ENCODE assay signal across 8 cellular contexts in genomic region chr3:107523361-107524213, GRCh38. TPM values are rescaled to one million over a fixed set of nuclear protein-coding genes. Genes with fewer than 3 reads are reported as not detected.
DNase-seq lines count a peak whose midpoint lies in the region; ATAC-seq and TF ChIP-seq lines count a peak whose summit lies in the region.

No MANE protein-coding gene starts in this region.

- H2AFZ ChIP-seq in mesenchymal stem cell (ENCODE audit: low read depth, low read length): no peak overlapping the region

- 0 to 2% methylated on average over 7 to 53 of the region's 54 CpGs for WGBS in endodermal cell (ENCODE audit: insufficient coverage in 1 of 2, insufficient read length in 1 of 2), 2 experiments
- under 1% methylated on average over 29 of the region's 54 CpGs for WGBS in mesenchymal stem cell

- H4K8ac ChIP-seq in mesenchymal stem cell (ENCODE audit: low read length): peak overlapping the region; percentile 60

- peak overlapping the region; percentile 92 for H3K4me3 Mint-ChIP-seq in endodermal cell

- peak overlapping the region; percentile 89 for H3K27ac Mint-ChIP-seq in endodermal cell

- H3K9me3 Mint-ChIP-seq in endodermal cell: no peaks in the 10 kb centered on the region

- H3K27me3 Mint-ChIP-seq in endodermal cell (ENCODE audit: insufficient read depth): peaks cover 15% of the 10 kb centered on the region

- H2BK12ac ChIP-seq in mesenchymal stem cell (ENCODE audit: low read length in 2 of 2): peak overlapping the region in 1 of 2 experiments; percentile 7

- peak overlapping the region; percentile 39 for H4K91ac ChIP-seq in mesenchymal stem cell (ENCODE audit: low read length)

- DNase-seq in ACHN: peak; percentile 39
- DNase-seq in NCI-H526 treated with DMSO at 0.1 percent for 48 hours (lab: John Stamatoyannopoulos, UW): peak; percentile 67
- DNase-seq in activated CD8-positive, alpha-beta memory T cell treated with anti-CD3 and anti-CD28 coated beads for 48 hours (ENCODE audit: low read depth in 2 of 3, low spot score in 2 of 3): peak; percentile 18 to 40 (median 31)
- peak; percentile 85 for DNase-seq in endodermal cell
- peak; percentile 74 for DNase-seq in mesenchymal stem cell
- DNase-seq in stimulated activated CD8-positive, alpha-beta memory T cell treated with anti-CD3 and anti-CD28 coated beads, Interleukin-2, amount 100 ng/mL, for 48 hours (ENCODE audit: low read depth in 2 of 2): peak; percentile 31 to 36

- no peaks in the 10 kb centered on the region for H3K9me3 ChIP-seq in endodermal cell (ENCODE audit: control insufficient read depth, low read length)
- no peaks in the 10 kb centered on the region for H3K9me3 ChIP-seq in mesenchymal stem cell (ENCODE audit: control insufficient read depth, low read length)

- no peak for TF ChIP-seq CTCF in endodermal cell (conservative IDR thresholded peaks at IDR 0.05)

- H3K4ac ChIP-seq in mesenchymal stem cell (ENCODE audit: low read depth in 1 of 2, low read length in 2 of 2): peak overlapping the region in 1 of 2 experiments; percentile 32

- no peak overlapping the region for H2BK15ac ChIP-seq in mesenchymal stem cell (ENCODE audit: low read depth, poor library complexity, severe bottlenecking)

- H3K4me2 ChIP-seq in mesenchymal stem cell (ENCODE audit: low read length, poor library complexity, severe bottlenecking): peak overlapping the region; percentile 78

- H3K4me1 ChIP-seq in endodermal cell (ENCODE audit: control insufficient read depth, insufficient read depth, low read length) (no peaks in the 10 kb centered on the region), mesenchymal stem cell (ENCODE audit: control insufficient read depth, insufficient read depth, low read depth, low read length) (no peaks in the 10 kb centered on the region)

- no peaks in the 10 kb centered on the region for H3K36me3 ChIP-seq in endodermal cell (ENCODE audit: control insufficient read depth, insufficient read depth, low read length)
- H3K36me3 ChIP-seq in mesenchymal stem cell (ENCODE audit: control insufficient read depth in 1 of 2, insufficient read depth in 2 of 2, low read depth in 1 of 2, low read length in 2 of 2): no peaks in the 10 kb centered on the region

- in situ Hi-C loops in ACHN (cut with HindIII; ENCODE audit: low pct_ligation_motif_present, low pct_unique_long_range_greater_than_20kb, low sequenced_read_pairs): no loop called here

- H3K23ac ChIP-seq in mesenchymal stem cell (ENCODE audit: low read length in 2 of 2): peak overlapping the region in 1 of 2 experiments; percentile 84

- ATAC-seq in GM18517 (IDR thresholded peaks at IDR 0.05; ENCODE audit: unreplicated experiment) (peak; percentile 17), HG03039 (IDR thresholded peaks at IDR 0.05; ENCODE audit: unreplicated experiment) (peak; percentile 25)

- H3K79me1 ChIP-seq in mesenchymal stem cell (replicated peaks; ENCODE audit: low read length, poor library complexity, severe bottlenecking): peaks cover 9% of the 10 kb centered on the region

- H3K27me3 ChIP-seq in endodermal cell (ENCODE audit: control insufficient read depth, insufficient read depth, low read length, poor library complexity, severe bottlenecking) (no peaks in the 10 kb centered on the region), mesenchymal stem cell (ENCODE audit: control insufficient read depth in 1 of 2, insufficient read depth in 1 of 2, low read length in 2 of 2) (no peaks in the 10 kb centered on the region)

- H3K27ac ChIP-seq in endodermal cell (ENCODE audit: low read depth, low read length) (peak overlapping the region; percentile 82), mesenchymal stem cell (ENCODE audit: low read length, poor library complexity, severe bottlenecking) (peak overlapping the region; percentile 86)

- H2BK120ac ChIP-seq in mesenchymal stem cell (ENCODE audit: low read depth, low read length): peak overlapping the region; percentile 95

- peak overlapping the region in 1 of 2 experiments; percentile 51 for H3K14ac ChIP-seq in mesenchymal stem cell (ENCODE audit: low read length in 2 of 2)

- peak overlapping the region; percentile 98 for H3K4me3 ChIP-seq in endodermal cell (ENCODE audit: low read length)
- peak overlapping the region; percentile 69 to 97 for H3K4me3 ChIP-seq in mesenchymal stem cell (ENCODE audit: insufficient read depth in 1 of 2, low read depth in 1 of 2, low read length in 2 of 2)

- peak overlapping the region; percentile 46 for H2BK5ac ChIP-seq in mesenchymal stem cell (ENCODE audit: low read depth, low read length, poor library complexity, severe bottlenecking)

- peaks cover 11% of the 10 kb centered on the region for H3K4me1 Mint-ChIP-seq in endodermal cell

- H3K18ac ChIP-seq in mesenchymal stem cell (ENCODE audit: low read depth in 1 of 2, low read length in 2 of 2): peak overlapping the region; percentile 63 to 91

- no peak overlapping the region for H2AK5ac ChIP-seq in mesenchymal stem cell (ENCODE audit: low read length, severe bottlenecking)

- H3K9ac ChIP-seq in endodermal cell (ENCODE audit: extremely low read depth, low read length, poor library complexity, severe bottlenecking) (peak overlapping the region; percentile 79), mesenchymal stem cell (ENCODE audit: low read length) (peak overlapping the region; percentile 91)

- peaks cover 5% of the 10 kb centered on the region for H3K36me3 Mint-ChIP-seq in endodermal cell (ENCODE audit: low read depth)

RNA-seq across cellular contexts. Expression of gene BBX, which starts 0.8 kb away (rescaled TPM):
- total RNA-seq in endodermal cell: 10 to 100 TPM; 34.2 to 41.2 TPM
- 40.5 TPM for polyA plus RNA-seq in endodermal cell (2013, experiment 1 of 2)
- 49.5 TPM for polyA plus RNA-seq in endodermal cell (2013, experiment 2 of 2)
- 37.7 TPM for polyA plus RNA-seq in mesenchymal stem cell (2013, experiment 1 of 2)
- 38.4 TPM for polyA plus RNA-seq in mesenchymal stem cell (2013, experiment 2 of 2)

Comparison
In these comparisons a context has a peak if more than half of its experiments do, and no peak if none do; other contexts are left out.
1. Peak in every context shown above with its lines: DNase-seq, ATAC-seq, H3K4me3 ChIP-seq and H3K27ac ChIP-seq.
2. DNase-seq: peak in every context shown above with its lines; median percentile 85 in endodermal cell; 74 in mesenchymal stem cell; 67 in NCI-H526 treated with DMSO at 0.1 percent for 48 hours; 39 in ACHN; 34 in stimulated activated CD8-positive, alpha-beta memory T cell treated with anti-CD3 and anti-CD28 coated beads, Interleukin-2, amount 100 ng/mL, for 48 hours; 31 in activated CD8-positive, alpha-beta memory T cell treated with anti-CD3 and anti-CD28 coated beads for 48 hours.